1 cellular context compared by ENCODE assay signal in genomic region chr7:156527458-156527890, GRCh38.
A peak's percentile ranks its signal among the peaks of the same experiment; 100 is the strongest.
TF ChIP-seq lines count a peak whose summit lies in the region.

No MANE protein-coding gene starts in this region.

TF ChIP-seq in HepG2, 621 proteins besides CTCF, POLR2A, EP300 and RAD21 (continued from another document):
- TF ChIP-seq ARID4A (CRISPR knock-in tag; IDR thresholded peaks at IDR 0.05; ENCODE audit: borderline replicate concordance) (peak; percentile 28; the same call in 1 of the 2 replicates), FOXM1 (CRISPR knock-in tag; IDR thresholded peaks at IDR 0.05) (no peak), PHF21A (CRISPR knock-in tag; IDR thresholded peaks at IDR 0.05) (0 out of 2 replicates have a peak, but pooled peaks have one; percentile 33), IKZF5 (CRISPR knock-in tag; IDR thresholded peaks at IDR 0.05) (0 out of 2 replicates have a peak, but pooled peaks have one; percentile 20), FOXP4 (CRISPR knock-in tag; IDR thresholded peaks at IDR 0.05) (no peak), DRAP1 (CRISPR knock-in tag; IDR thresholded peaks at IDR 0.05) (peak; percentile 25; the same call in 1 of the 2 replicates), MED1 (CRISPR knock-in tag; IDR thresholded peaks at IDR 0.05) (peak; percentile 36; the same call in 1 of the 2 replicates), ZNF691 (CRISPR knock-in tag; IDR thresholded peaks at IDR 0.05; ENCODE audit: borderline replicate concordance, low read depth) (no peak), SIX4 (CRISPR knock-in tag; IDR thresholded peaks at IDR 0.05) (0 out of 2 replicates have a peak, but pooled peaks have one; percentile 45), SOX6 (IDR thresholded peaks at IDR 0.05) (no peak), SOX6 (CRISPR knock-in tag; IDR thresholded peaks at IDR 0.05) (peak; percentile 72), SRSF4 (IDR thresholded peaks at IDR 0.05; ENCODE audit: low read depth, low read length, poor library complexity, severe bottlenecking) (no peak), NR2F6 (IDR thresholded peaks at IDR 0.05) (peak; percentile 58), NR2F6 (CRISPR knock-in tag; IDR thresholded peaks at IDR 0.05) (no peak), CREB1 (IDR thresholded peaks at IDR 0.05) (no peak), CREB1 (CRISPR knock-in tag; IDR thresholded peaks at IDR 0.05) (peak; percentile 56; the same call in 1 of the 2 replicates), ATF4 (CRISPR knock-in tag; IDR thresholded peaks at IDR 0.05) (peak in 1 of 2 experiments; percentile 46; a peak in 1 of 4 replicates), ZNF232 (CRISPR knock-in tag; IDR thresholded peaks at IDR 0.05; ENCODE audit: borderline replicate concordance) (no peak), SATB2 (CRISPR knock-in tag; IDR thresholded peaks at IDR 0.05) (no peak), TBX2 (CRISPR knock-in tag; IDR thresholded peaks at IDR 0.05; ENCODE audit: borderline replicate concordance) (peak; percentile 56; the same call in 1 of the 2 replicates), HOXA3 (CRISPR knock-in tag; IDR thresholded peaks at IDR 0.05) (0 out of 2 replicates have a peak, but pooled peaks have one; percentile 21), LCORL (IDR thresholded peaks at IDR 0.05) (no peak), LCORL (CRISPR knock-in tag; IDR thresholded peaks at IDR 0.05) (no peak), PAXIP1 (CRISPR knock-in tag; conservative IDR thresholded peaks at IDR 0.05) (peak; percentile 56), ELF3 (CRISPR knock-in tag; IDR thresholded peaks at IDR 0.05) (peak; percentile 80), SAP130 (CRISPR knock-in tag; IDR thresholded peaks at IDR 0.05; ENCODE audit: low read depth) (0 out of 2 replicates have a peak, but pooled peaks have one; percentile 26), NCOA2 (CRISPR knock-in tag; IDR thresholded peaks at IDR 0.05) (peak; percentile 87), MZF1 (CRISPR knock-in tag; IDR thresholded peaks at IDR 0.05; ENCODE audit: borderline replicate concordance) (no peak), ZNF205 (CRISPR knock-in tag; IDR thresholded peaks at IDR 0.05) (no peak), ETV5 (CRISPR knock-in tag; IDR thresholded peaks at IDR 0.05; ENCODE audit: borderline replicate concordance) (peak; percentile 12; the same call in 1 of the 2 replicates), TBL1XR1 (IDR thresholded peaks at IDR 0.05; ENCODE audit: borderline replicate concordance, low read length, partially characterized antibody) (no peak), ZNF337 (CRISPR knock-in tag; IDR thresholded peaks at IDR 0.05; ENCODE audit: borderline replicate concordance, low read depth) (no peak), NFYC (CRISPR knock-in tag; IDR thresholded peaks at IDR 0.05) (no peak), GATAD2A (CRISPR knock-in tag; IDR thresholded peaks at IDR 0.05) (peak; percentile 69)
